ENCODE assay signal across 8 cellular contexts in the genomic region with DNA sequence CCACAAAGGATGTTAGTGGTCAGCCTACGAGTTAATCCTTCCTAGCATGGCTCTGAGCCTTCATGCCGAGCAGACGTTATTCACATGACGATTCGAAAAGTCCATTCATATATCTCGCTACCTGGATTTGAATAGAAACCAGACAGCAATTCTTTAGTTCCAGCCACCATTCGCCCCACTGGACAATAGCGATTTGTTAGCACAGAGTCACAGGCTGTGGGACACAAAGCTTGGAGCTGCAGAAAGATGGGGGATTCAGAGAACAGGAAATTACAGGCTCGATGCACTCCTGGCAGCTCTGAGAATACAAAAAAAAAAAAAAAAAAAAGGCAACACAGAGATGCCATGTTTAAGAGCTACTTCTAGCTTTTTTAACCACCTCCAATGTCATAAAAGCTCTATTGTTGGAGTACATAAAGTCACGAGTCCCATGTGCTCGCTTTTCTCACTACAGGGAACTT.
DNase-seq lines count a peak whose midpoint lies in the region; FAIRE-seq and TF ChIP-seq lines count a peak whose summit lies in the region.

No MANE protein-coding gene starts in this region.

- DNase-seq in DMS53 (lab: John Stamatoyannopoulos, UW) (peak; percentile 71), SJSA1 (ENCODE audit: low read depth in 1 of 2, low spot score in 2 of 2) (peak; percentile 48 to 76), dorsolateral prefrontal cortex (peak in 6 of 10 donors; percentile 35 to 61 (median 47)), midbrain (lab: John Stamatoyannopoulos, UW) (peak; percentile 76), urothelium cell line (ENCODE audit: low spot score) (peak; percentile 36), vagina (ENCODE audit: extremely low spot score in 2 of 2) (no peak)
- no peak for DNase-seq in stimulated activated CD4-positive, alpha-beta T cell treated with anti-CD3 and anti-CD28 coated beads, Interleukin-2, amount 100 ng/mL, for 48 hours

- H3K4me3 ChIP-seq in SJSA1 (peak overlapping the region; percentile 42), dorsolateral prefrontal cortex (peak overlapping the region; percentile 48 to 82 (median 64)), vagina (peak overlapping the region in 1 of 2 donors; percentile 48)

- H3K9me3 Mint-ChIP-seq in IgD-negative memory B cell: no peaks in the 10 kb centered on the region

- peaks cover 11 to 19% (median 14%) of the 10 kb centered on the region in 3 donors for H3K4me1 Mint-ChIP-seq in IgD-negative memory B cell

- peaks cover 2% of the 10 kb centered on the region for H3K36me3 Mint-ChIP-seq in IgD-negative memory B cell

- no peak for FAIRE-seq in urothelium cell line (lab: Jason Lieb, UNC)

- H3K4me1 ChIP-seq in SJSA1 (replicated peaks) (peaks cover 46% of the 10 kb centered on the region), vagina (peaks cover 14% of the 10 kb centered on the region)

- no peak for TF ChIP-seq POLR2A in vagina (IDR thresholded peaks at IDR 0.05)

- intact Hi-C loops in dorsolateral prefrontal cortex (cut with DNase I) (no loop called here), vagina (cut with DNase I) (no loop called here)

- peak in 7 of 56 donors; percentile 0 to 21 (median 8) for TF ChIP-seq CTCF in dorsolateral prefrontal cortex (IDR thresholded peaks at IDR 0.05 in 54 of 56, conservative IDR thresholded peaks at IDR 0.05 in 2 of 56; ENCODE audit: low read depth in 1 of 56, partially characterized antibody in 56 of 56)
- TF ChIP-seq CTCF in vagina (IDR thresholded peaks at IDR 0.05): no peak

- peaks cover 11% of the 10 kb centered on the region for H3K36me3 ChIP-seq in SJSA1
- no peaks in the 10 kb centered on the region for H3K36me3 ChIP-seq in vagina

- H3K4me3 Mint-ChIP-seq in IgD-negative memory B cell: peak overlapping the region; percentile 53 to 79 (median 69)

- peak overlapping the region; percentile 90 for H3K27ac ChIP-seq in SJSA1
- peak overlapping the region; percentile 51 to 96 (median 90) for H3K27ac ChIP-seq in dorsolateral prefrontal cortex
- H3K27ac ChIP-seq in vagina: no peak overlapping the region

- no peaks in the 10 kb centered on the region for H3K27me3 ChIP-seq in SJSA1 (replicated peaks)
- no peaks in the 10 kb centered on the region for H3K27me3 ChIP-seq in dorsolateral prefrontal cortex
- H3K27me3 ChIP-seq in vagina: no peaks in the 10 kb centered on the region

- H3K9me3 ChIP-seq in SJSA1 (replicated peaks): no peaks in the 10 kb centered on the region
- no peaks in the 10 kb centered on the region for H3K9me3 ChIP-seq in vagina

- H3K27me3 Mint-ChIP-seq in IgD-negative memory B cell: peaks cover 16% of the 10 kb centered on the region

- H3K27ac Mint-ChIP-seq in IgD-negative memory B cell: no peak overlapping the region

Comparison
In these comparisons a context has a peak if more than half of its experiments do, and no peak if none do; other contexts are left out.
1. DNase-seq: peak in DMS53 (single experiment), SJSA1 (2 of 2), dorsolateral prefrontal cortex (6 of 10), midbrain (single experiment) and urothelium cell line (single experiment); none in stimulated activated CD4-positive, alpha-beta T cell treated with anti-CD3 and anti-CD28 coated beads, Interleukin-2, amount 100 ng/mL, for 48 hours (0 of 2) and vagina (0 of 2).